ENCODE assay signal across 20 cellular contexts in the genomic region with DNA sequence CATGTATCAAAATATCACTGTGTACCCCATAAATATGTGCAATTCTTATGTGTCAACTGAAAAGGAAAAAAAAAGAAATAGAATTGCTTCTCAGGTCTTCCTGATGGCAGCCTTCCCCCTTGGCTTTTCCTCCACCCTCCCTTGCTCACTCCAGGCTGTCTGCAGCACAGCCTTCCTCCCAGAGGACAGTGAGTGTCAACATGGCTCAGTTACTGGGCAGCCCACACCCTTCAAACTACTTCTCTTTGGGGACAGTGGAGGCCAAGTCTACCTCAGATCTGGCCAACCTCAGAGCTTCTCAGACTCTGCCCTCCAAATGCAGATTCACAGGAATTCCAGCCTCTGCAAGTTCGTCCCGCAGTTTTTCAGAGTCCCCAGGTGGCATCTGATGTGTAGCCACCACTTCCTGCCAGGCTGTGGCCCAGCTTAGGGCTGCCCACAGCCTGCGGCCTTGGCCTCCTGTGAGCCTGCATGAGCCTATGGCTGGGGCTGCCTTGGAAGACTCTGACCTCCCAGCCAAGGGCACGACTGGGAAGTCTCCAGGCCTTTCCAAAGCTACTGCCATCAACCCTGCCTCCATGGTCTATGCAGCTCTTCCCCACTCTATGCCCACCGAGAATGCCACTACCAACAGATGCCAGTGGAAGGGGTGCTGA.
DNase-seq lines count a peak whose midpoint lies in the region; ATAC-seq and TF ChIP-seq lines count a peak whose summit lies in the region.
"Had no signal": no experiment of that assay in that cellular context is flagged by ENCODE, and none has a peak within 500 bp of the region (broad histone marks: within the 10 kb centered on the region; RNA-seq: fewer than 3 reads in every experiment).

No MANE protein-coding gene starts in this region.

- no peaks in the 10 kb centered on the region for H3K36me3 Mint-ChIP-seq in stimulated activated memory B cell treated with anti-CD40 and anti-IgM and Interleukin-4, amounts not matched to agents 10 μg/mL and 1 μg/mL and 100 μg/mL, for 72 hours

- H3K27me3 ChIP-seq in H7 (ENCODE audit: control insufficient read depth, insufficient read depth, low read length): no peaks in the 10 kb centered on the region
- H3K27me3 ChIP-seq: Peyer's patch, SJSA1 had no signal

- no peak overlapping the region for H3K4me3 Mint-ChIP-seq in stimulated activated memory B cell treated with anti-CD40 and anti-IgM and Interleukin-4, amounts not matched to agents 10 μg/mL and 1 μg/mL and 100 μg/mL, for 72 hours
- H3K4me3 Mint-ChIP-seq: CD8-positive, alpha-beta memory T cell; GM23338 had no signal

- no peaks in the 10 kb centered on the region for H3K36me3 ChIP-seq in H7 (replicated peaks; ENCODE audit: control insufficient read depth, insufficient read depth, low read length)
- H3K36me3 ChIP-seq: Peyer's patch, SJSA1 had no signal

- H3K4me3 ChIP-seq in H7 (ENCODE audit: insufficient read depth, low read depth, low read length): no peak overlapping the region
- H3K4me3 ChIP-seq: GM23338, Peyer's patch, SJSA1 had no signal

- ATAC-seq in esophagus mucosa (peak; percentile 26), HG02973 (IDR thresholded peaks at IDR 0.05; ENCODE audit: unreplicated experiment) (no peak)
- ATAC-seq in stimulated activated memory B cell treated with anti-CD40 and anti-IgM and Interleukin-4, amounts not matched to agents 10 μg/mL and 1 μg/mL and 100 μg/mL, for 72 hours: peak; percentile 36
- ATAC-seq: GM23338 had no signal

- peaks cover 10% of the 10 kb centered on the region for H3K9me3 Mint-ChIP-seq in stimulated activated memory B cell treated with anti-CD40 and anti-IgM and Interleukin-4, amounts not matched to agents 10 μg/mL and 1 μg/mL and 100 μg/mL, for 72 hours
- H3K9me3 Mint-ChIP-seq: GM23338 had no signal

- no peaks in the 10 kb centered on the region for H3K4me1 Mint-ChIP-seq in stimulated activated memory B cell treated with anti-CD40 and anti-IgM and Interleukin-4, amounts not matched to agents 10 μg/mL and 1 μg/mL and 100 μg/mL, for 72 hours

- DNase-seq in H7 (peak; percentile 20), M059J (ENCODE audit: low read depth) (peak; percentile 15), erythroblast (lab: John Stamatoyannopoulos, UW) (no peak), C1 segment of cervical spinal cord (lab: John Stamatoyannopoulos, UW) (no peak)
- DNase-seq: Calu3; CD8-positive, alpha-beta memory T cell; DMS153; Karpas-422; MM.1S; NCI-H1092; NCI-H146; NCI-H2227 treated with DMSO at 0.1 percent for 48 hours; NCI-H510A treated with DMSO at 0.1 percent for 48 hours; NCI-H774; Peyer's patch had no signal

- H3K27ac Mint-ChIP-seq in stimulated activated memory B cell treated with anti-CD40 and anti-IgM and Interleukin-4, amounts not matched to agents 10 μg/mL and 1 μg/mL and 100 μg/mL, for 72 hours: no peak overlapping the region
- H3K27ac Mint-ChIP-seq: GM23338 had no signal

- TF ChIP-seq POLR2A in erythroblast (IDR thresholded peaks at IDR 0.05; ENCODE audit: low read length): no peak

- H3K27me3 Mint-ChIP-seq in stimulated activated memory B cell treated with anti-CD40 and anti-IgM and Interleukin-4, amounts not matched to agents 10 μg/mL and 1 μg/mL and 100 μg/mL, for 72 hours: no peaks in the 10 kb centered on the region
- H3K27me3 Mint-ChIP-seq: CD8-positive, alpha-beta memory T cell had no signal

Comparison
In these comparisons a context has a peak if more than half of its experiments do, and no peak if none do; other contexts are left out.
1. DNase-seq: peak in H7 (single experiment) and M059J (single experiment); none in erythroblast (0 of 2) and C1 segment of cervical spinal cord (0 of 14).